ENCODE assay signal across 11 cellular contexts in the genomic region with DNA sequence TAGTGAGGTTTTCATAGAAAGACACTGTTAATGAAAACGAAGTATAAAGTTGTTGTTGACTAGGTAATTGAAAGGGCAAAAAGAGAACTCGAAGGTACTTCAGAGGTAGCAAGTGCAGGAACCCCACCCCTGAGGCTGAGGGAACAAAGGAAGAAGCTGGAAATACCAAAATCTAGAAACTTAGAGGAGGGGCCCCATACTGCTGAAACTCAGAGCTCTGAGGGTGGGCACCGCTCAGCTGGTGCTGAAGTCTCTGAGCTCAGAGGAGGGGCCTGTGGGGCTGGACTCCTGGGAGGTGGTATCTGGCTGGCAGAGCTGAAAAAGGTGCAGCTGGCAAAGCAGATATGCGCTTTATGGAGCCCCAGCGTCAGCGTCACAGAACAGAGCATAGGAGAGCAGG.
DNase-seq lines count a peak whose midpoint lies in the region; ATAC-seq and TF ChIP-seq lines count a peak whose summit lies in the region.
"Had no signal": no experiment of that assay in that cellular context is flagged by ENCODE, and none has a peak within 500 bp of the region (broad histone marks: within the 10 kb centered on the region; RNA-seq: fewer than 3 reads in every experiment).

No MANE protein-coding gene starts in this region.

- H3K36me3 Mint-ChIP-seq in CD4-positive, CD25-positive, alpha-beta regulatory T cell: no peaks in the 10 kb centered on the region
- no peaks in the 10 kb centered on the region for H3K36me3 Mint-ChIP-seq in activated naive CD8-positive, alpha-beta T cell treated with anti-CD3 and anti-CD28 coated beads, Interleukin-2, amount 50 U/mL, for 24 hours (ENCODE audit: low read depth)

- no peaks in the 10 kb centered on the region for H3K27me3 Mint-ChIP-seq in CD4-positive, CD25-positive, alpha-beta regulatory T cell
- H3K27me3 Mint-ChIP-seq in activated naive CD8-positive, alpha-beta T cell treated with anti-CD3 and anti-CD28 coated beads, Interleukin-2, amount 50 U/mL, for 24 hours: no peaks in the 10 kb centered on the region

- peak overlapping the region; percentile 88 to 91 (median 90) for H3K27ac Mint-ChIP-seq in CD4-positive, CD25-positive, alpha-beta regulatory T cell
- H3K27ac Mint-ChIP-seq in activated naive CD8-positive, alpha-beta T cell treated with anti-CD3 and anti-CD28 coated beads, Interleukin-2, amount 50 U/mL, for 24 hours: peak overlapping the region; percentile 48

- H3K4me3 ChIP-seq in CD4-positive, CD25-positive, alpha-beta regulatory T cell (ENCODE audit: low read depth, low read length): no peak overlapping the region
- H3K4me3 ChIP-seq in right lobe of liver: no peak overlapping the region
- H3K4me3 ChIP-seq: SJSA1 had no signal

- H3K27me3 ChIP-seq in CD4-positive, CD25-positive, alpha-beta regulatory T cell (ENCODE audit: control insufficient read depth, insufficient read depth, low read length): no peaks in the 10 kb centered on the region
- H3K27me3 ChIP-seq in right lobe of liver: no peaks in the 10 kb centered on the region
- H3K27me3 ChIP-seq: SJSA1 had no signal

- H3K4me3 Mint-ChIP-seq in CD4-positive, CD25-positive, alpha-beta regulatory T cell: peak overlapping the region in 2 of 4 donors; percentile 22 to 54
- H3K4me3 Mint-ChIP-seq in activated naive CD8-positive, alpha-beta T cell treated with anti-CD3 and anti-CD28 coated beads, Interleukin-2, amount 50 U/mL, for 24 hours: peak overlapping the region; percentile 8

- TF ChIP-seq POLR2A in right lobe of liver (IDR thresholded peaks at IDR 0.05): no peak

- intact Hi-C loops in right lobe of liver (cut with DNase I): no loop called here

- peaks cover 0 to 38% (median 18%) of the 10 kb centered on the region in 4 donors for H3K4me1 Mint-ChIP-seq in CD4-positive, CD25-positive, alpha-beta regulatory T cell
- peaks cover 41% of the 10 kb centered on the region for H3K4me1 Mint-ChIP-seq in activated naive CD8-positive, alpha-beta T cell treated with anti-CD3 and anti-CD28 coated beads, Interleukin-2, amount 50 U/mL, for 24 hours

- no peak for TF ChIP-seq CTCF in right lobe of liver (IDR thresholded peaks at IDR 0.05)

- no peak for ATAC-seq in CD4-positive, CD25-positive, alpha-beta regulatory T cell (ENCODE audit: low read depth in 2 of 2)
- peak; percentile 18 for ATAC-seq in GM19023 (IDR thresholded peaks at IDR 0.05; ENCODE audit: unreplicated experiment)
- ATAC-seq in HG03045 (IDR thresholded peaks at IDR 0.05; ENCODE audit: unreplicated experiment): peak; percentile 10
- ATAC-seq in activated naive CD8-positive, alpha-beta T cell treated with anti-CD3 and anti-CD28 coated beads, Interleukin-2, amount 50 U/mL, for 24 hours: no peak
- no peak for ATAC-seq in right lobe of liver
- no peak for ATAC-seq in GM19351 (IDR thresholded peaks at IDR 0.05; ENCODE audit: unreplicated experiment)

- 64% methylated on average over 6 of the region's 6 CpGs for WGBS in right lobe of liver (ENCODE audit: insufficient coverage, low coverage, low lambda C conversion rate, missing lambda C conversion rate)

- peaks cover 17% of the 10 kb centered on the region for H3K4me1 ChIP-seq in CD4-positive, CD25-positive, alpha-beta regulatory T cell (ENCODE audit: control insufficient read depth, insufficient read depth, low read length, poor library complexity, severe bottlenecking)
- no peaks in the 10 kb centered on the region for H3K4me1 ChIP-seq in right lobe of liver

- no peaks in the 10 kb centered on the region for H3K9me3 ChIP-seq in CD4-positive, CD25-positive, alpha-beta regulatory T cell (ENCODE audit: control insufficient read depth in 2 of 2, low read length in 2 of 2)
- H3K9me3 ChIP-seq in right lobe of liver: no peaks in the 10 kb centered on the region
- H3K9me3 ChIP-seq: SJSA1 had no signal

- no peak for DNase-seq in CD4-positive, CD25-positive, alpha-beta regulatory T cell
- no peak for DNase-seq in activated naive CD8-positive, alpha-beta T cell treated with anti-CD3 and anti-CD28 coated beads, Interleukin-2, amount 50 U/mL, for 24 hours
- DNase-seq in amygdala (lab: John Stamatoyannopoulos, UW) (no peak), 8988T (no peak), right lobe of liver (no peak)
- DNase-seq: islet precursor cell, trophoblast cell had no signal

- H3K9me3 Mint-ChIP-seq in CD4-positive, CD25-positive, alpha-beta regulatory T cell: peaks cover 0 to 1% (median 0%) of the 10 kb centered on the region in 7 donors
- no peaks in the 10 kb centered on the region for H3K9me3 Mint-ChIP-seq in activated naive CD8-positive, alpha-beta T cell treated with anti-CD3 and anti-CD28 coated beads, Interleukin-2, amount 50 U/mL, for 24 hours

- H3K36me3 ChIP-seq in CD4-positive, CD25-positive, alpha-beta regulatory T cell (ENCODE audit: control insufficient read depth, insufficient read depth, low read length): no peaks in the 10 kb centered on the region
- H3K36me3 ChIP-seq in right lobe of liver: no peaks in the 10 kb centered on the region
- H3K36me3 ChIP-seq: SJSA1 had no signal

- H3K27ac ChIP-seq in CD4-positive, CD25-positive, alpha-beta regulatory T cell (ENCODE audit: insufficient read depth, low read length, poor library complexity, severe bottlenecking): no peak overlapping the region
- H3K27ac ChIP-seq in right lobe of liver: no peak overlapping the region
- H3K27ac ChIP-seq: SJSA1 had no signal

Comparison
In these comparisons a context has a peak if more than half of its experiments do, and no peak if none do; other contexts are left out.
1. ATAC-seq: peak in GM19023 (single experiment) and HG03045 (single experiment); none in CD4-positive, CD25-positive, alpha-beta regulatory T cell (0 of 2), activated naive CD8-positive, alpha-beta T cell treated with anti-CD3 and anti-CD28 coated beads, Interleukin-2, amount 50 U/mL, for 24 hours (single experiment), right lobe of liver (0 of 4) and GM19351 (single experiment).